In the genomic region with DNA sequence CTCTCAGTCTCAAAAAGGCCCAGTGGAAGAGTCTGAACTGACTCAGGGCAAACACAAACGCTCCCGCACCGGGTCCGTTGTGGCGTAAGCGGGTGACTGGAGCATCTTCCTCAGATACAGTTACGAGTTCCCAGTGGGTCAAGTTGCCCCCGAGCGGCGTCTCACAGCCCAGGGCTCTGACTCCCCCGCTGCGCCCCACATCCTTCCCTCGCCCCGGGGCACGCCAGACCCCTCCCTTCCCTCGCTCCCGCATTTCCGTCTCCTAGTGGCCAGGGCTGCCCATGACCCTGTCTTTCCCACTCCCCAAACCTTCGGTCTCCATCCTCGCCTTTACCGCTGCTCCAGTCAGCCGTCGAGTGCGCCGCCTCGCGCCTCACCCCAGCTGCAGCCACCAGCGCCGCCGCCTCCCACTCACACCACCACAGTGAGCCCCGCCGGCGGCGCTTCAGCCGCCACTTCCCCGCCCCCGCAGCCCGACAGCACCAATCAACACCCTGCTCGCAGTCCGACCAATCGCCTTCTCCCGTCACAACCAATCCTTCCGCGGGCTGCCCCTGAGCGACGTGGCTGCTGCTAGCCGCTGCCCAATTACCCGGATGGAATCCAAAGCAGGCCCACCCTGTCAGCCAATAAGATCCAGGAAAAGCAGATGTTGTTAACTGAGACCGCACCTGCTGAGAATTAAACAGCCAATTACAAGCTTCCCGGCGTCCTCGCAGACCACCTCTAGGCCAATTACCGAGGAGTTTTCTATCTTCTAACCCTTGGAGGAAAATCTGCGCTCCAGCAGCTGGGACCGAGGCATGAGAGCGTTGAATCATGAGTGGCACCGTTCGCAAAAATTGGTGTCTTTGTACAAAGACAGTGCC, we compare ENCODE assay signal across 8 cellular contexts. TPM values are rescaled to one million over a fixed set of nuclear protein-coding genes. Genes with fewer than 3 reads are reported as not detected.
DNase-seq lines count a peak whose midpoint lies in the region; TF ChIP-seq lines count a peak whose summit lies in the region.

A gene with protein sequence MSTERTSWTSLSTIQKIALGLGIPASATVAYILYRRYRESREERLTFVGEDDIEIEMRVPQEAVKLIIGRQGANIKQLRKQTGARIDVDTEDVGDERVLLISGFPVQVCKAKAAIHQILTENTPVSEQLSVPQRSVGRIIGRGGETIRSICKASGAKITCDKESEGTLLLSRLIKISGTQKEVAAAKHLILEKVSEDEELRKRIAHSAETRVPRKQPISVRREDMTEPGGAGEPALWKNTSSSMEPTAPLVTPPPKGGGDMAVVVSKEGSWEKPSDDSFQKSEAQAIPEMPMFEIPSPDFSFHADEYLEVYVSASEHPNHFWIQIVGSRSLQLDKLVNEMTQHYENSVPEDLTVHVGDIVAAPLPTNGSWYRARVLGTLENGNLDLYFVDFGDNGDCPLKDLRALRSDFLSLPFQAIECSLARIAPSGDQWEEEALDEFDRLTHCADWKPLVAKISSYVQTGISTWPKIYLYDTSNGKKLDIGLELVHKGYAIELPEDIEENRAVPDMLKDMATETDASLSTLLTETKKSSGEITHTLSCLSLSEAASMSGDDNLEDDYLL (minus strand): TSS at position 430 of the 869 bp plus-strand sequence. CDS start 7,478 bp downstream, outside the sequence.

- H3K4me3 ChIP-seq in HFF-Myc (replicated peaks; ENCODE audit: low read depth, low read length), result peak within 1 kb of the TSS; percentile 56

- peak within 1 kb of the TSS; percentile 81 for H3K27ac Mint-ChIP-seq in activated naive CD4-positive, alpha-beta T cell treated with anti-CD3 and anti-CD28 coated beads, Interleukin-2, amount 10 ng/mL, durations not matched to agents 7 days and 5 days

- peak within 1 kb of the TSS; percentile 86 for H3K4me3 Mint-ChIP-seq in activated naive CD4-positive, alpha-beta T cell treated with anti-CD3 and anti-CD28 coated beads, Interleukin-2, amount 10 ng/mL, durations not matched to agents 7 days and 5 days

- peak within 1 kb of the TSS; percentile 71 for H3K27ac ChIP-seq in temporal lobe (ENCODE audit: low read depth, low read length)

- peaks cover 28% of the 10 kb centered on the region for H3K4me1 Mint-ChIP-seq in activated naive CD4-positive, alpha-beta T cell treated with anti-CD3 and anti-CD28 coated beads, Interleukin-2, amount 10 ng/mL, durations not matched to agents 7 days and 5 days

- CTCF ChIA-PET in activated naive CD4-positive, alpha-beta T cell treated with anti-CD3 and anti-CD28 coated beads, Interleukin-2, amount 10 ng/mL, durations not matched to agents 7 days and 5 days (lab: Charles Lee), result interaction anchor here (1.0 to 2.1 kb wide), 8 partner anchors 17 to 251 kb away, joined by 3 to 8 read pairs (median 4); a partner anchor contains a TSS

- DNase-seq in GM04504 (ENCODE audit: low read depth) (peak; percentile 98), HFF-Myc (ENCODE audit: extremely low read depth, low read depth) (peak; percentile 92), MV-4-11 (lab: John Stamatoyannopoulos, UW) (peak; percentile 99), SK-N-DZ (ENCODE audit: low spot score) (peak; percentile 100), globus pallidus (ENCODE audit: low spot score) (peak; percentile 99), nucleus accumbens (lab: John Stamatoyannopoulos, UW) (peak; percentile 78 to 99 (median 98))
- peak; percentile 99 for DNase-seq in activated naive CD4-positive, alpha-beta T cell treated with anti-CD3 and anti-CD28 coated beads, Interleukin-2, amount 10 ng/mL, durations not matched to agents 7 days and 5 days

- H3K9me3 Mint-ChIP-seq in activated naive CD4-positive, alpha-beta T cell treated with anti-CD3 and anti-CD28 coated beads, Interleukin-2, amount 10 ng/mL, durations not matched to agents 7 days and 5 days, result no peaks in the 10 kb centered on the region

- H3K27me3 Mint-ChIP-seq in activated naive CD4-positive, alpha-beta T cell treated with anti-CD3 and anti-CD28 coated beads, Interleukin-2, amount 10 ng/mL, durations not matched to agents 7 days and 5 days, result no peaks in the 10 kb centered on the region

- H3K36me3 Mint-ChIP-seq in activated naive CD4-positive, alpha-beta T cell treated with anti-CD3 and anti-CD28 coated beads, Interleukin-2, amount 10 ng/mL, durations not matched to agents 7 days and 5 days, result peaks cover 2% of the 10 kb centered on the region

- TF ChIP-seq CTCF in HFF-Myc (IDR thresholded peaks at IDR 0.05; ENCODE audit: low read depth, low read length, missing control alignments), result peak; percentile 9

RNA-seq across cellular contexts. Expression of the gene that starts here (rescaled TPM):
- polyA plus RNA-seq in SK-N-DZ (2014; cell fraction: cytosol; rRNA removed), result 39.2 and 41.1 TPM in 2 replicates
- 23.7 and 28.3 TPM in 2 replicates for polyA plus RNA-seq in SK-N-DZ (2014; cell fraction: nucleus; rRNA removed)
- 18.7 TPM for total RNA-seq in temporal lobe

Comparison
In these comparisons a context has a peak if more than half of its experiments do, and no peak if none do; other contexts are left out.
1. Peak in every context shown above with its lines: DNase-seq, H3K4me3 ChIP-seq and H3K27ac ChIP-seq.